In genomic region chr2:222813177-222813843, GRCh38 we compare ENCODE assay signal across 9 cellular contexts. TPM values are rescaled to one million over a fixed set of nuclear protein-coding genes. Genes with fewer than 3 reads are reported as not detected.
DNase-seq lines count a peak whose midpoint lies in the region; ATAC-seq and TF ChIP-seq lines count a peak whose summit lies in the region.
"Had no signal": no experiment of that assay in that cellular context is flagged by ENCODE, and none has a peak within 500 bp of the region (broad histone marks: within the 10 kb centered on the region; RNA-seq: fewer than 3 reads in every experiment).

No MANE protein-coding gene starts in this region.

- intact Hi-C loops in right cardiac atrium (cut with DNase I) = loop anchor here in 1 of 4 donors (5.0 kb wide), 1 partner anchor 39 kb away; no protein-coding TSS in a partner anchor

- H3K27me3 ChIP-seq in right cardiac atrium (ENCODE audit: control insufficient read depth, insufficient read depth) (no peaks in the 10 kb centered on the region), H7 (ENCODE audit: control insufficient read depth, insufficient read depth, low read length) (no peaks in the 10 kb centered on the region)
- H3K27me3 ChIP-seq: SJSA1 had no signal

- H3K4me1 ChIP-seq in right cardiac atrium (ENCODE audit: control insufficient read depth, insufficient read depth, low read length) = no peaks in the 10 kb centered on the region
- H3K4me1 ChIP-seq: SJSA1 had no signal

- no peak overlapping the region for H3K27ac ChIP-seq in right cardiac atrium (ENCODE audit: low read length)
- H3K27ac ChIP-seq: SJSA1 had no signal

- no peak for TF ChIP-seq CTCF in epithelial cell of esophagus (IDR thresholded peaks at IDR 0.05; ENCODE audit: insufficient read depth, low read depth, low read length, missing control alignments)

- WGBS in right cardiac atrium = 64% methylated on average over 6 of the region's 6 CpGs

- DNase-seq in epithelial cell of esophagus (ENCODE audit: low read depth) = peak; percentile 87
- no peak for DNase-seq in right cardiac atrium
- DNase-seq in H7 = no peak
- DNase-seq in DMS79 (lab: John Stamatoyannopoulos, UW) = no peak
- DNase-seq in NCI-H146 (lab: John Stamatoyannopoulos, UW) = no peak

- ATAC-seq in GM18505 (IDR thresholded peaks at IDR 0.05; ENCODE audit: unreplicated experiment) = peak; percentile 98
- ATAC-seq in GM21360 (IDR thresholded peaks at IDR 0.05; ENCODE audit: unreplicated experiment) = peak; percentile 94
- ATAC-seq in HG03280 (IDR thresholded peaks at IDR 0.05; ENCODE audit: unreplicated experiment) = peak; percentile 90
- ATAC-seq in right cardiac atrium = no peak

- no peak for TF ChIP-seq POLR2A in GM18505 (IDR thresholded peaks at IDR 0.05; ENCODE audit: borderline replicate concordance, extremely low read depth, insufficient read depth, insufficient read length)

- H3K36me3 ChIP-seq in H7 (replicated peaks; ENCODE audit: control insufficient read depth, insufficient read depth, low read length) = no peaks in the 10 kb centered on the region
- H3K36me3 ChIP-seq: SJSA1 had no signal

- no peaks in the 10 kb centered on the region for H3K9me3 ChIP-seq in right cardiac atrium (ENCODE audit: control insufficient read depth, low read length)
- H3K9me3 ChIP-seq: SJSA1 had no signal

- no peak overlapping the region for H3K4me3 ChIP-seq in epithelial cell of esophagus (ENCODE audit: low read length)
- no peak overlapping the region for H3K4me3 ChIP-seq in right cardiac atrium (ENCODE audit: low read length)
- no peak overlapping the region for H3K4me3 ChIP-seq in H7 (ENCODE audit: insufficient read depth, low read depth, low read length)
- H3K4me3 ChIP-seq: SJSA1 had no signal

RNA-seq across cellular contexts. Expression of gene ACSL3, which starts 47.5 kb away (rescaled TPM):
- total RNA-seq in right cardiac atrium = 10 to 100 TPM; 35.2 to 50.4 (median 36.6) TPM
- 14.4 TPM for polyA plus RNA-seq in right cardiac atrium
- 83.5 and 108 TPM in 2 replicates for total RNA-seq in H7 (2014; rRNA removed; shearing (Covaris generic))

Comparison
In these comparisons a context has a peak if more than half of its experiments do, and no peak if none do; other contexts are left out.
1. ATAC-seq: peak in GM18505 (single experiment), GM21360 (single experiment) and HG03280 (single experiment); none in right cardiac atrium (0 of 2).